Comparison of ENCODE assay signal across 1 cellular context in the genomic region with DNA sequence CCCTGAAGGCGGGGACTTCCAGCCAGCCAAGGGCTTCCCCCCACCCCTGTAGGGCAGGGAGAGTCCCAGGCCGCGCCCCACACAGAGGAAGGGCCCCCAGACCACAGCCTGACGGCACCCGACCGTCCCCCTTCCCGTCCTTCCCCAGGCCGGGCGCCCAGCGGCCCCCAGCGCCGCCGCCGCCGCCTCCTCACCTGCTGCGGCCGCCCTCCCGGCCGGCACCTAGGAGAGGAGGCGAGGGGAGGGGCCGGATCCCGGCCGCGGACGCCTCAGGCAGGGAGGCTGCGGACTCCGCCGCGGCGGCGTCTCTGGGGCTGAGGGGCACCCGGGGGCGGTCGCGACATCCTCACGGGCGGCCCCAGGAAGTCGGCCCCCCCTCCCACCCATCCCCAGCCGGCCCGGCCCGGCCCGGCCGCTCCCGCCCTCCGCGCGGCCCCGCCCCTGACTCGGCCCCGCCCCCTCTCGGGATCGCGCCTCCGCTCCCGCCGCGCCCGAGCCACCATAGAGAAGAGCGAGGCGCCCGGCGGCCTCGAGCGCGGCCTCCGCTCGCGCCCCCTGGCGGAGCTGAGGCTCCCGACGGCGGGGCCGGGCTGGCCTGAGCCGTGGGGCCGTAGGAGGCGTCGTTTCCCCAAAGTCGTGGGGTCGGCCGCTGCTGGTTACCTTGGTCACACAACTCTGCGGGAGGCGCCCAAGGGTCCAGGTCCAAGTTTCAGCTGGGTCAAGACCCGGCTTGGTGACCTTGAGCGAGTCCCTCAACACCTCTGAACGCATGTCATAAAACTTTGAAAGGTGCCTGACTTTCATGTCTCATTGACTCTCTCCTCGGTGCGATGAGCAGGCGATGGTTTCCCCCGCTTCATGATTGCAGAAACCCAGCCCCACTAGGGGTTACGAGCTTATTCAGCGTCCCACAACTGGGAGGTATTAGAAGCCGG.
TF ChIP-seq lines count a peak whose summit lies in the region.

No MANE protein-coding gene starts in this region.

TF ChIP-seq in HepG2, 621 proteins besides CTCF, POLR2A, EP300 and RAD21 (continued from another document and continues in another):
- TF ChIP-seq ZNF691 (CRISPR knock-in tag; IDR thresholded peaks at IDR 0.05; ENCODE audit: borderline replicate concordance, low read depth): no peak; the same call in 1 of the 2 replicates
- peak; percentile 36; the same call in 1 of the 2 replicates for TF ChIP-seq YEATS4 (CRISPR knock-in tag; IDR thresholded peaks at IDR 0.05; ENCODE audit: borderline replicate concordance)
- 0 out of 2 replicates have a peak, but pooled peaks have one; percentile 23 for TF ChIP-seq ZNF556 (CRISPR knock-in tag; IDR thresholded peaks at IDR 0.05; ENCODE audit: borderline replicate concordance)
- no peak for TF ChIP-seq CENPT (CRISPR knock-in tag; IDR thresholded peaks at IDR 0.05; ENCODE audit: low read depth)
- TF ChIP-seq HMG20A (CRISPR knock-in tag; IDR thresholded peaks at IDR 0.05; ENCODE audit: borderline replicate concordance): no peak
- no peak for TF ChIP-seq RFXANK (CRISPR knock-in tag; IDR thresholded peaks at IDR 0.05)
- TF ChIP-seq ARNT (IDR thresholded peaks at IDR 0.05): no peak
- no peak for TF ChIP-seq CHCHD3 (CRISPR knock-in tag; IDR thresholded peaks at IDR 0.05)
- TF ChIP-seq ZIK1 (CRISPR knock-in tag; IDR thresholded peaks at IDR 0.05; ENCODE audit: borderline replicate concordance, low read depth): no peak
- TF ChIP-seq YY1 (IDR thresholded peaks at IDR 0.05; ENCODE audit: insufficient read depth, insufficient replicate concordance, low read depth, low read length): peak; percentile 75
- no peak for TF ChIP-seq ZNF652 (CRISPR knock-in tag; IDR thresholded peaks at IDR 0.05; ENCODE audit: borderline replicate concordance, low read depth)
- no peak for TF ChIP-seq RELA (CRISPR knock-in tag; IDR thresholded peaks at IDR 0.05)
- TF ChIP-seq, protein P1, sequence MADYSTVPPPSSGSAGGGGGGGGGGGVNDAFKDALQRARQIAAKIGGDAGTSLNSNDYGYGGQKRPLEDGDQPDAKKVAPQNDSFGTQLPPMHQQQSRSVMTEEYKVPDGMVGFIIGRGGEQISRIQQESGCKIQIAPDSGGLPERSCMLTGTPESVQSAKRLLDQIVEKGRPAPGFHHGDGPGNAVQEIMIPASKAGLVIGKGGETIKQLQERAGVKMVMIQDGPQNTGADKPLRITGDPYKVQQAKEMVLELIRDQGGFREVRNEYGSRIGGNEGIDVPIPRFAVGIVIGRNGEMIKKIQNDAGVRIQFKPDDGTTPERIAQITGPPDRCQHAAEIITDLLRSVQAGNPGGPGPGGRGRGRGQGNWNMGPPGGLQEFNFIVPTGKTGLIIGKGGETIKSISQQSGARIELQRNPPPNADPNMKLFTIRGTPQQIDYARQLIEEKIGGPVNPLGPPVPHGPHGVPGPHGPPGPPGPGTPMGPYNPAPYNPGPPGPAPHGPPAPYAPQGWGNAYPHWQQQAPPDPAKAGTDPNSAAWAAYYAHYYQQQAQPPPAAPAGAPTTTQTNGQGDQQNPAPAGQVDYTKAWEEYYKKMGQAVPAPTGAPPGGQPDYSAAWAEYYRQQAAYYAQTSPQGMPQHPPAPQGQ (CRISPR knock-in tag; IDR thresholded peaks at IDR 0.05; ENCODE audit: borderline replicate concordance): no peak
- TF ChIP-seq RFX3 (CRISPR knock-in tag; IDR thresholded peaks at IDR 0.05): no peak
- TF ChIP-seq HOMEZ (CRISPR knock-in tag; IDR thresholded peaks at IDR 0.05; ENCODE audit: low read depth): no peak
- TF ChIP-seq FOXJ3 (CRISPR knock-in tag; IDR thresholded peaks at IDR 0.05; ENCODE audit: borderline replicate concordance): no peak
- TF ChIP-seq RXRA (CRISPR knock-in tag; IDR thresholded peaks at IDR 0.05): no peak
- no peak for TF ChIP-seq ZNF3 (CRISPR knock-in tag; IDR thresholded peaks at IDR 0.05)
- TF ChIP-seq ZMYM4 (CRISPR knock-in tag; IDR thresholded peaks at IDR 0.05): peak; percentile 68; the same call in 1 of the 2 replicates
- TF ChIP-seq ZNF292 (CRISPR knock-in tag; IDR thresholded peaks at IDR 0.05; ENCODE audit: borderline replicate concordance, low read depth): no peak
- TF ChIP-seq PRPF4 (IDR thresholded peaks at IDR 0.05; ENCODE audit: low read depth, low read length, poor library complexity, severe bottlenecking): no peak
- no peak for TF ChIP-seq GFI1 (CRISPR knock-in tag; IDR thresholded peaks at IDR 0.05; ENCODE audit: borderline replicate concordance)
- TF ChIP-seq ZNF772 (CRISPR knock-in tag; IDR thresholded peaks at IDR 0.05): no peak
- TF ChIP-seq ZFY (CRISPR knock-in tag; IDR thresholded peaks at IDR 0.05): peak; percentile 61; the same call in 1 of the 2 replicates
- TF ChIP-seq TBP (CRISPR knock-in tag; IDR thresholded peaks at IDR 0.05): no peak
- TF ChIP-seq MED1 (CRISPR knock-in tag; IDR thresholded peaks at IDR 0.05): no peak
- peak; percentile 20 for TF ChIP-seq HNF4A (CRISPR knock-in tag; IDR thresholded peaks at IDR 0.05)
- TF ChIP-seq ELF4 (CRISPR knock-in tag; IDR thresholded peaks at IDR 0.05; ENCODE audit: borderline replicate concordance): no peak
- 0 out of 2 replicates have a peak, but pooled peaks have one; percentile 54 for TF ChIP-seq ZNF713 (CRISPR knock-in tag; IDR thresholded peaks at IDR 0.05)
- TF ChIP-seq ZNF431 (CRISPR knock-in tag; IDR thresholded peaks at IDR 0.05; ENCODE audit: borderline replicate concordance, low read depth): no peak
- no peak for TF ChIP-seq PAX8 (CRISPR knock-in tag; IDR thresholded peaks at IDR 0.05; ENCODE audit: borderline replicate concordance)
- TF ChIP-seq PREB (CRISPR knock-in tag; IDR thresholded peaks at IDR 0.05): no peak
- no peak for TF ChIP-seq NFIC (IDR thresholded peaks at IDR 0.05; ENCODE audit: low read length)
- peak; percentile 21; the same call in 1 of the 2 replicates for TF ChIP-seq BORCS8-MEF2B (CRISPR knock-in tag; IDR thresholded peaks at IDR 0.05)
- TF ChIP-seq MXD4 (CRISPR knock-in tag; IDR thresholded peaks at IDR 0.05): 0 out of 2 replicates have a peak, but pooled peaks have one; percentile 16
- TF ChIP-seq ZNF597 (CRISPR knock-in tag; IDR thresholded peaks at IDR 0.05): no peak
- TF ChIP-seq ELF1 (CRISPR knock-in tag; IDR thresholded peaks at IDR 0.05): no peak
- no peak for TF ChIP-seq ADNP (CRISPR knock-in tag; IDR thresholded peaks at IDR 0.05)
- no peak for TF ChIP-seq ZNF644 (CRISPR knock-in tag; IDR thresholded peaks at IDR 0.05; ENCODE audit: low read depth)
- 0 out of 2 replicates have a peak, but pooled peaks have one; percentile 15 for TF ChIP-seq NR0B2 (CRISPR knock-in tag; IDR thresholded peaks at IDR 0.05)
- TF ChIP-seq FOSL2 (CRISPR knock-in tag; IDR thresholded peaks at IDR 0.05): no peak; the same call in 1 of the 2 replicates
- no peak for TF ChIP-seq REXO4 (CRISPR knock-in tag; IDR thresholded peaks at IDR 0.05; ENCODE audit: borderline replicate concordance)
- no peak for TF ChIP-seq GTF2F1 (IDR thresholded peaks at IDR 0.05; ENCODE audit: low read length)
- no peak for TF ChIP-seq ZMYM3 (CRISPR knock-in tag; IDR thresholded peaks at IDR 0.05)
- TF ChIP-seq MLLT10 (CRISPR knock-in tag; IDR thresholded peaks at IDR 0.05): no peak
- no peak for TF ChIP-seq ZNF224 (CRISPR knock-in tag; IDR thresholded peaks at IDR 0.05)
- peak; percentile 50; the same call in 1 of the 2 replicates for TF ChIP-seq POGZ (CRISPR knock-in tag; IDR thresholded peaks at IDR 0.05)
- no peak for TF ChIP-seq POLR2AphosphoS2 (IDR thresholded peaks at IDR 0.05; ENCODE audit: low read depth, low read length)
- no peak for TF ChIP-seq ZNF546 (CRISPR knock-in tag; conservative IDR thresholded peaks at IDR 0.05)
- no peak for TF ChIP-seq ZNF142 (CRISPR knock-in tag; IDR thresholded peaks at IDR 0.05)
- TF ChIP-seq THAP8 (CRISPR knock-in tag; IDR thresholded peaks at IDR 0.05; ENCODE audit: borderline replicate concordance): no peak
- TF ChIP-seq SIX1 (CRISPR knock-in tag; IDR thresholded peaks at IDR 0.05; ENCODE audit: borderline replicate concordance): no peak
- TF ChIP-seq CREM (IDR thresholded peaks at IDR 0.05): no peak
- TF ChIP-seq CREM (CRISPR knock-in tag; IDR thresholded peaks at IDR 0.05): no peak
- TF ChIP-seq ATF7 (IDR thresholded peaks at IDR 0.05): no peak
- no peak for TF ChIP-seq ATF7 (CRISPR knock-in tag; IDR thresholded peaks at IDR 0.05)
- peak; percentile 11; the same call in 1 of the 2 replicates for TF ChIP-seq POLR2AphosphoS5 (IDR thresholded peaks at IDR 0.05; ENCODE audit: low read depth, low read length)
- no peak for TF ChIP-seq KLF11 (CRISPR knock-in tag; IDR thresholded peaks at IDR 0.05)
- peak; percentile 22; the same call in 1 of the 2 replicates for TF ChIP-seq ZNF724P (CRISPR knock-in tag; IDR thresholded peaks at IDR 0.05; ENCODE audit: borderline replicate concordance)
